ENCODE assay signal across 21 cellular contexts in genomic region chr6:125264476-125264875, GRCh38. TPM values are rescaled to one million over a fixed set of nuclear protein-coding genes. Genes with fewer than 3 reads are reported as not detected.
DNase-seq lines count a peak whose midpoint lies in the region; ATAC-seq and TF ChIP-seq lines count a peak whose summit lies in the region.
"Had no signal": no experiment of that assay in that cellular context is flagged by ENCODE, and none has a peak within 500 bp of the region (broad histone marks: within the 10 kb centered on the region; RNA-seq: fewer than 3 reads in every experiment).

No MANE protein-coding gene starts in this region.

- POLR2A ChIA-PET in naive thymus-derived CD4-positive, alpha-beta T cell (lab: Charles Lee), result no interaction called here

- peak; percentile 37 to 52 (median 50) for DNase-seq in immature natural killer cell
- DNase-seq in naive thymus-derived CD4-positive, alpha-beta T cell, result no peak
- no peak for DNase-seq in tibial artery
- DNase-seq in islet precursor cell, result no peak
- no peak for DNase-seq in OCI-M2 (lab: John Stamatoyannopoulos, UW; ENCODE audit: unreplicated experiment)
- no peak for DNase-seq in DMS 273 treated with DMSO at 0.1 percent for 48 hours (lab: John Stamatoyannopoulos, UW)
- DNase-seq: 8988T; ACHN; AML-193; BE2C; CD4-positive, alpha-beta T cell; CD8-positive, alpha-beta memory T cell; DMS53; DMS79 treated with DMSO at 0.1 percent for 48 hours; GF-D8; GOT3; HFFc6 had no signal

- H3K9me3 ChIP-seq in naive thymus-derived CD4-positive, alpha-beta T cell (ENCODE audit: control insufficient read depth in 2 of 3, low read length in 3 of 3), result no peaks in the 10 kb centered on the region
- H3K9me3 ChIP-seq in tibial artery, result no peaks in the 10 kb centered on the region
- H3K9me3 ChIP-seq: A549, BE2C, HAP-1 had no signal

- no peaks in the 10 kb centered on the region for H3K36me3 Mint-ChIP-seq in immature natural killer cell
- H3K36me3 Mint-ChIP-seq in naive thymus-derived CD4-positive, alpha-beta T cell, result no peaks in the 10 kb centered on the region
- H3K36me3 Mint-ChIP-seq: CD8-positive, alpha-beta memory T cell had no signal

- TF ChIP-seq CTCF in tibial artery (IDR thresholded peaks at IDR 0.05), result no peak

- peak overlapping the region; percentile 67 to 87 (median 69) for H3K4me3 Mint-ChIP-seq in immature natural killer cell
- H3K4me3 Mint-ChIP-seq in naive thymus-derived CD4-positive, alpha-beta T cell, result no peak overlapping the region
- H3K4me3 Mint-ChIP-seq: CD14-positive monocyte; CD4-positive, alpha-beta T cell; HFFc6 had no signal

- no peaks in the 10 kb centered on the region for H3K36me3 ChIP-seq in naive thymus-derived CD4-positive, alpha-beta T cell (ENCODE audit: control insufficient read depth in 2 of 3, insufficient read depth in 3 of 3, low read length in 3 of 3)
- H3K36me3 ChIP-seq in tibial artery, result no peaks in the 10 kb centered on the region
- H3K36me3 ChIP-seq: BE2C, HAP-1 had no signal

- H3K27me3 ChIP-seq in naive thymus-derived CD4-positive, alpha-beta T cell (ENCODE audit: control insufficient read depth in 2 of 2, insufficient read depth in 2 of 2, low read length in 2 of 2), result no peaks in the 10 kb centered on the region
- H3K27me3 ChIP-seq in tibial artery, result no peaks in the 10 kb centered on the region
- H3K27me3 ChIP-seq: BE2C; BLaER1 treated with 17β-estradiol and CSF1 and Interleukin-3, amounts not matched to agents 10 nM and 100 nM had no signal

- H3K27ac ChIP-seq in naive thymus-derived CD4-positive, alpha-beta T cell (ENCODE audit: low read depth, low read length), result no peak overlapping the region
- H3K27ac ChIP-seq in tibial artery, result peak overlapping the region; percentile 28 to 29
- H3K27ac ChIP-seq: A549; BLaER1 treated with 17β-estradiol and CSF1 and Interleukin-3, amounts not matched to agents 10 nM and 100 nM had no signal

- peaks cover 48 to 61% of the 10 kb centered on the region in 2 donors for H3K4me1 Mint-ChIP-seq in immature natural killer cell
- H3K4me1 Mint-ChIP-seq in naive thymus-derived CD4-positive, alpha-beta T cell, result no peaks in the 10 kb centered on the region
- H3K4me1 Mint-ChIP-seq: CD8-positive, alpha-beta memory T cell had no signal

- peak; percentile 32 for ATAC-seq in naive thymus-derived CD4-positive, alpha-beta T cell
- ATAC-seq: A549 had no signal

- H3K27me3 Mint-ChIP-seq in immature natural killer cell (ENCODE audit: low read depth in 3 of 3), result peaks cover 0 to 4% (median 0%) of the 10 kb centered on the region in 3 donors
- no peaks in the 10 kb centered on the region for H3K27me3 Mint-ChIP-seq in naive thymus-derived CD4-positive, alpha-beta T cell
- H3K27me3 Mint-ChIP-seq: CD4-positive, alpha-beta T cell; CD8-positive, alpha-beta memory T cell had no signal

- CTCF ChIA-PET in naive thymus-derived CD4-positive, alpha-beta T cell (lab: Charles Lee), result interaction anchor here (0.8 kb wide), 1 partner anchor 8 kb away, joined by 3 read pairs; no protein-coding TSS in a partner anchor

- H3K4me1 ChIP-seq in naive thymus-derived CD4-positive, alpha-beta T cell (ENCODE audit: control insufficient read depth in 2 of 2, insufficient read depth in 2 of 2, low read length in 2 of 2), result no peaks in the 10 kb centered on the region
- H3K4me1 ChIP-seq in tibial artery, result peaks cover 0 to 27% (median 8%) of the 10 kb centered on the region in 4 donors
- H3K4me1 ChIP-seq: A549, HAP-1 had no signal

- intact Hi-C loops in naive thymus-derived CD4-positive, alpha-beta T cell (cut with micrococcal nuclease), result no loop called here
- intact Hi-C loops in tibial artery (cut with DNase I; ENCODE audit: low total_unique reads), result no loop called here

- H3K4me3 ChIP-seq in naive thymus-derived CD4-positive, alpha-beta T cell (ENCODE audit: low read length), result no peak overlapping the region
- no peak overlapping the region for H3K4me3 ChIP-seq in tibial artery
- H3K4me3 ChIP-seq: A549; BLaER1 treated with 17β-estradiol and CSF1 and Interleukin-3, amounts not matched to agents 10 nM and 100 nM; HAP-1 had no signal

- H3K9me3 Mint-ChIP-seq in immature natural killer cell, result no peaks in the 10 kb centered on the region
- H3K9me3 Mint-ChIP-seq in naive thymus-derived CD4-positive, alpha-beta T cell, result no peaks in the 10 kb centered on the region
- H3K9me3 Mint-ChIP-seq: CD4-positive, alpha-beta T cell; CD8-positive, alpha-beta memory T cell had no signal

- H3K27ac Mint-ChIP-seq in immature natural killer cell, result peak overlapping the region; percentile 41 to 87 (median 80)
- H3K27ac Mint-ChIP-seq in naive thymus-derived CD4-positive, alpha-beta T cell, result no peak overlapping the region
- H3K27ac Mint-ChIP-seq: CD14-positive monocyte; CD4-positive, alpha-beta T cell; HFFc6 had no signal

RNA-seq across cellular contexts. Expression of gene HDDC2, which starts 37.3 kb away (rescaled TPM):
- polyA plus RNA-seq in immature natural killer cell, result 100 to 1,000 TPM; 175 to 238 (median 228) TPM
- total RNA-seq in naive thymus-derived CD4-positive, alpha-beta T cell, result 10 to 100 TPM; 33.4 to 58.5 (median 54.8) TPM
- 100 to 1,000 TPM; 116 TPM for polyA plus RNA-seq in naive thymus-derived CD4-positive, alpha-beta T cell

Comparison
In these comparisons a context has a peak if more than half of its experiments do, and no peak if none do; other contexts are left out.
1. DNase-seq: peak in immature natural killer cell (3 of 3); none in naive thymus-derived CD4-positive, alpha-beta T cell (0 of 9), tibial artery (0 of 2), islet precursor cell (single experiment), OCI-M2 (single experiment) and DMS 273 treated with DMSO at 0.1 percent for 48 hours (single experiment).
2. H3K27ac Mint-ChIP-seq: peak in immature natural killer cell (6 of 6); none in naive thymus-derived CD4-positive, alpha-beta T cell (0 of 9).
3. H3K4me3 Mint-ChIP-seq: peak in immature natural killer cell (5 of 5); none in naive thymus-derived CD4-positive, alpha-beta T cell (0 of 10).